ENCODE assay signal across 8 cellular contexts in the genomic region with DNA sequence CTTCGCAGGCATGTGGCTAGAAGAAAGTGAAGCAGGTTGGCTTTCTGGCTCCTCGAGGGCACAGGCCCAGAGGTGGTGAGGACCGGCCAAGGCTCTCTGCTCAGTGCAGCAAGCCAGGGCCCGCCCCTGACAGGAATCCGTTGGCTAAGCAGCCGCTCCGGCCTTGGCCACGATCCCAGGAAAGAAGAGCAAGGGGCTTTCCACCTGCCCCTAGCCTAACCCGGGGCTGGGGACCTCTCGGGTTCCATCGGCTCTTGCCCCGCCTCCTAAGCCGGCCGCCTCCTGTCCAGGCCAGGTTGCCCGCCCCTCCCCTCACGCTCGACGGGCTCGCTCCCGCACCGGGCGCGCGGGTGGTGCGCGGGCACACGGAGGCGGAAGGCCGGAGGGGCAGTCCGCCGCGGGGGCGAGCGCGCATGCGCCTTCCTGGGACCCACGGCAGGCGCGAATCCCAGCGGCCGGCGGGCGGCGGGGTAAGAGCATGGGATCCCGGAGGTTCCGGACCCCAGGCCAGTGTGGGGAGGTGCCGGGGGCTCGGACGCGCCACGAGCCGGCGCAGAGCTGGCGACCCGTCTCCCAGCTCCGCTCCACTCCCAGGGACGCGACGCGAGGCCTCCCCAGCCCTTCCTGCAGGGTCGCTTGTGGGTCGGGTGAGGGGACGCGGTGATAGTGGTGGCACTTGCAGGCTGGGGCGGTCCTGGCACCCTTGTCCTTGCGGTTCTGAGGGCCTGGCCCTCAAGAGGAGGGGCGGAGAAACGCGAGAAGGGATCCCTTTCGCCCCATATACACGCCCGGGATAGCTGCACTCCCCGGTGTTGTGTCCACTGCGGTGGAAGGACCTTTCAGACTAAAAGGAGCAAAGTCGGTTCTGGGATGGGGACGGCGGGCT. TPM values are rescaled to one million over a fixed set of nuclear protein-coding genes. Genes with fewer than 3 reads are reported as not detected.
A peak's percentile ranks its signal among the peaks of the same experiment; 100 is the strongest.
DNase-seq lines count a peak whose midpoint lies in the region; ATAC-seq and TF ChIP-seq lines count a peak whose summit lies in the region.

ALG6 (plus strand) TSS at position 410 of the 886 bp plus-strand sequence. CDS start 3,351 bp downstream, outside the sequence.

- H3K4me1 ChIP-seq in SK-N-SH (ENCODE audit: control insufficient read depth in 1 of 2, insufficient read depth in 2 of 2, low read depth in 1 of 2, low read length in 1 of 2) (peaks cover 0 to 5% of the 10 kb centered on the region in 2 experiments; a peak in 1 of 4 replicates), suprapubic skin (peaks cover 14% of the 10 kb centered on the region)

- no peaks in the 10 kb centered on the region for H3F3A ChIP-seq in SK-N-SH (replicated peaks; ENCODE audit: insufficient read depth)

- no peak; the same call in 1 of the 2 replicates for TF ChIP-seq RAD21 in SK-N-SH (IDR thresholded peaks at IDR 0.05; ENCODE audit: low read length)

- TF ChIP-seq EP300 in SK-N-SH (IDR thresholded peaks at IDR 0.05; ENCODE audit: borderline replicate concordance in 1 of 2, low read depth in 1 of 2, low read length in 1 of 2) (no peak), suprapubic skin (IDR thresholded peaks at IDR 0.05) (no peak)

- H3K4me3 ChIP-seq in NB4 (ENCODE audit: low read depth, low read length) (peak within 1 kb of the TSS; percentile 89), SK-N-SH (ENCODE audit: low read depth in 2 of 2, low read length in 1 of 2) (peak within 1 kb of the TSS; percentile 91 to 92), suprapubic skin (peak within 1 kb of the TSS; percentile 94)

- POLR2A ChIA-PET in GM10248 (lab: Yijun Ruan, JAX) (no interaction called here), SK-N-SH (lab: Yijun Ruan, JAX) (no interaction called here)

- TF ChIP-seq CTCF in GM10248 (IDR thresholded peaks at IDR 0.05; ENCODE audit: control extremely low read depth, extremely low read depth, low read depth, missing control alignments) (no peak), NB4 (IDR thresholded peaks at IDR 0.05; ENCODE audit: low read depth, low read length) (no peak), SK-N-SH (IDR thresholded peaks at IDR 0.05) (no peak), suprapubic skin (IDR thresholded peaks at IDR 0.05) (no peak)

- peak within 1 kb of the TSS; percentile 74 for H3K9ac ChIP-seq in SK-N-SH

- H3K27ac ChIP-seq in SK-N-SH (ENCODE audit: low read depth in 2 of 2, low read length in 1 of 2): peak within 1 kb of the TSS; percentile 54 to 91
- H3K27ac ChIP-seq in suprapubic skin: peak within 1 kb of the TSS; percentile 85

- CTCF ChIA-PET in GM10248 (lab: Yijun Ruan, JAX) (interaction anchor here (1.0 to 1.9 kb wide), 2 partner anchors 10 to 43 kb away, joined by 4 to 5 read pairs; no protein-coding TSS in a partner anchor), SK-N-SH (lab: Yijun Ruan, JAX) (interaction anchor here (0.6 to 0.7 kb wide), 3 partner anchors 52 to 710 kb away, joined by 3 to 4 read pairs (median 3); no protein-coding TSS in a partner anchor)

- DNase-seq in GM10248 (ENCODE audit: extremely low spot score): peak; percentile 99
- DNase-seq in NB4 (ENCODE audit: low read depth): peak; percentile 94
- DNase-seq in SK-N-SH: peak; percentile 100
- DNase-seq in activated naive CD4-positive, alpha-beta T cell treated with anti-CD3 and anti-CD28 coated beads, Interleukin-2, amount 50 U/mL, for 16 hours: peak; percentile 92
- peak; percentile 92 for DNase-seq in globus pallidus (ENCODE audit: low spot score)
- peak; percentile 44 to 98 (median 86) for DNase-seq in nucleus accumbens (lab: John Stamatoyannopoulos, UW)
- peak; percentile 92 to 93 for DNase-seq in suprapubic skin (ENCODE audit: low spot score in 2 of 2)

- no peaks in the 10 kb centered on the region for H3K9me2 ChIP-seq in SK-N-SH

- TF ChIP-seq POLR2A in NB4 (IDR thresholded peaks at IDR 0.05; ENCODE audit: extremely low read depth, insufficient read length) (peak; percentile 94), suprapubic skin (IDR thresholded peaks at IDR 0.05) (peak in 1 of 2 donors; percentile 34)

- H3K9me3 ChIP-seq in SK-N-SH: no peaks in the 10 kb centered on the region
- no peaks in the 10 kb centered on the region for H3K9me3 ChIP-seq in suprapubic skin

- H3K36me3 ChIP-seq in SK-N-SH (replicated peaks in 1 of 2; ENCODE audit: control insufficient read depth in 1 of 2, insufficient read depth in 2 of 2, low read length in 1 of 2): peaks cover 0 to 3% of the 10 kb centered on the region in 2 experiments
- H3K36me3 ChIP-seq in suprapubic skin: peaks cover 15% of the 10 kb centered on the region

- peak within 1 kb of the TSS; percentile 83 for H3K4me2 ChIP-seq in SK-N-SH

- H3K79me2 ChIP-seq in SK-N-SH (ENCODE audit: insufficient read depth): no peaks in the 10 kb centered on the region; the same call in 1 of the 2 replicates

- ATAC-seq in HG02588 (IDR thresholded peaks at IDR 0.05; ENCODE audit: unreplicated experiment): peak; percentile 96

- under 1% methylated on average over 13 of the region's 77 CpGs for WGBS in SK-N-SH (ENCODE audit: low lambda C conversion rate)
- WGBS in suprapubic skin: 4% methylated on average over 4 of the region's 77 CpGs

- H2AFZ ChIP-seq in SK-N-SH (ENCODE audit: low read depth): peak within 1 kb of the TSS; percentile 99

- H3K27me3 ChIP-seq in SK-N-SH (ENCODE audit: insufficient read depth) (no peaks in the 10 kb centered on the region), suprapubic skin (peaks cover 3% of the 10 kb centered on the region)

- no peaks in the 10 kb centered on the region for H4K20me1 ChIP-seq in SK-N-SH (ENCODE audit: insufficient read depth)

TF ChIP-seq in SK-N-SH, 30 proteins besides CTCF, POLR2A, EP300 and RAD21:
- TF ChIP-seq SIN3A (IDR thresholded peaks at IDR 0.05; ENCODE audit: borderline replicate concordance, low read depth, low read length): no peak; the same call in 1 of the 2 replicates
- TF ChIP-seq RCOR1 (IDR thresholded peaks at IDR 0.05; ENCODE audit: low read length): no peak
- no peak for TF ChIP-seq NFIC (IDR thresholded peaks at IDR 0.05; ENCODE audit: borderline replicate concordance)
- TF ChIP-seq NRF1 (IDR thresholded peaks at IDR 0.05; ENCODE audit: low read depth, low read length): peak; percentile 66
- TF ChIP-seq TAF1 (IDR thresholded peaks at IDR 0.05; ENCODE audit: borderline replicate concordance, low read depth, low read length): peak; percentile 65; the same call in 1 of the 2 replicates
- TF ChIP-seq, protein P1, sequence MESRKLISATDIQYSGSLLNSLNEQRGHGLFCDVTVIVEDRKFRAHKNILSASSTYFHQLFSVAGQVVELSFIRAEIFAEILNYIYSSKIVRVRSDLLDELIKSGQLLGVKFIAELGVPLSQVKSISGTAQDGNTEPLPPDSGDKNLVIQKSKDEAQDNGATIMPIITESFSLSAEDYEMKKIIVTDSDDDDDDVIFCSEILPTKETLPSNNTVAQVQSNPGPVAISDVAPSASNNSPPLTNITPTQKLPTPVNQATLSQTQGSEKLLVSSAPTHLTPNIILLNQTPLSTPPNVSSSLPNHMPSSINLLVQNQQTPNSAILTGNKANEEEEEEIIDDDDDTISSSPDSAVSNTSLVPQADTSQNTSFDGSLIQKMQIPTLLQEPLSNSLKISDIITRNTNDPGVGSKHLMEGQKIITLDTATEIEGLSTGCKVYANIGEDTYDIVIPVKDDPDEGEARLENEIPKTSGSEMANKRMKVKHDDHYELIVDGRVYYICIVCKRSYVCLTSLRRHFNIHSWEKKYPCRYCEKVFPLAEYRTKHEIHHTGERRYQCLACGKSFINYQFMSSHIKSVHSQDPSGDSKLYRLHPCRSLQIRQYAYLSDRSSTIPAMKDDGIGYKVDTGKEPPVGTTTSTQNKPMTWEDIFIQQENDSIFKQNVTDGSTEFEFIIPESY (IDR thresholded peaks at IDR 0.05; ENCODE audit: borderline replicate concordance, low read depth): no peak
- TF ChIP-seq, protein P2, sequence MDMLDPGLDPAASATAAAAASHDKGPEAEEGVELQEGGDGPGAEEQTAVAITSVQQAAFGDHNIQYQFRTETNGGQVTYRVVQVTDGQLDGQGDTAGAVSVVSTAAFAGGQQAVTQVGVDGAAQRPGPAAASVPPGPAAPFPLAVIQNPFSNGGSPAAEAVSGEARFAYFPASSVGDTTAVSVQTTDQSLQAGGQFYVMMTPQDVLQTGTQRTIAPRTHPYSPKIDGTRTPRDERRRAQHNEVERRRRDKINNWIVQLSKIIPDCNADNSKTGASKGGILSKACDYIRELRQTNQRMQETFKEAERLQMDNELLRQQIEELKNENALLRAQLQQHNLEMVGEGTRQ (IDR thresholded peaks at IDR 0.05; ENCODE audit: borderline replicate concordance, low read depth, low read length): no peak
- peak; percentile 37 for TF ChIP-seq CHD2 (IDR thresholded peaks at IDR 0.05; ENCODE audit: low read length, partially characterized antibody)
- TF ChIP-seq POLR2AphosphoS5 (IDR thresholded peaks at IDR 0.05; ENCODE audit: low read depth, low read length): peak; percentile 81
- no peak for TF ChIP-seq RFX5 (IDR thresholded peaks at IDR 0.05; ENCODE audit: low read length)
- peak; percentile 72; the same call in 1 of the 2 replicates for TF ChIP-seq MXI1 (IDR thresholded peaks at IDR 0.05; ENCODE audit: low read depth, low read length)
- TF ChIP-seq MAX (IDR thresholded peaks at IDR 0.05; ENCODE audit: low read depth): peak; percentile 55; the same call in 1 of the 2 replicates
- TF ChIP-seq ELF1 (IDR thresholded peaks at IDR 0.05): peak; percentile 60; the same call in 1 of the 2 replicates
TF ChIP-seq in SK-N-SH: peak in this region for 7.

RNA-seq across cellular contexts. Expression of gene ALG6, which starts in this region (rescaled TPM):
- 3.8 and 5.7 TPM in 2 replicates for polyA plus RNA-seq in SK-N-SH (2012; rRNA removed)
- 5.2 and 6.1 TPM in 2 replicates for polyA plus RNA-seq in SK-N-SH (2012; cell fraction: cytosol; rRNA removed)
- 3.9 and 10.3 TPM in 2 replicates for polyA plus RNA-seq in SK-N-SH (2012; cell fraction: nucleus; rRNA removed)
- total RNA-seq in suprapubic skin: 10 to 100 TPM in 3 of 4 donors, 1 to 10 TPM in 1; 10.0 to 45.0 (median 17.6) TPM

Comparison
In these comparisons a context has a peak if more than half of its experiments do, and no peak if none do; other contexts are left out.
1. Peak in every context shown above with its lines: DNase-seq, ATAC-seq, H3K4me3 ChIP-seq and H3K27ac ChIP-seq.